ENCODE assay signal across 8 cellular contexts in the genomic region with DNA sequence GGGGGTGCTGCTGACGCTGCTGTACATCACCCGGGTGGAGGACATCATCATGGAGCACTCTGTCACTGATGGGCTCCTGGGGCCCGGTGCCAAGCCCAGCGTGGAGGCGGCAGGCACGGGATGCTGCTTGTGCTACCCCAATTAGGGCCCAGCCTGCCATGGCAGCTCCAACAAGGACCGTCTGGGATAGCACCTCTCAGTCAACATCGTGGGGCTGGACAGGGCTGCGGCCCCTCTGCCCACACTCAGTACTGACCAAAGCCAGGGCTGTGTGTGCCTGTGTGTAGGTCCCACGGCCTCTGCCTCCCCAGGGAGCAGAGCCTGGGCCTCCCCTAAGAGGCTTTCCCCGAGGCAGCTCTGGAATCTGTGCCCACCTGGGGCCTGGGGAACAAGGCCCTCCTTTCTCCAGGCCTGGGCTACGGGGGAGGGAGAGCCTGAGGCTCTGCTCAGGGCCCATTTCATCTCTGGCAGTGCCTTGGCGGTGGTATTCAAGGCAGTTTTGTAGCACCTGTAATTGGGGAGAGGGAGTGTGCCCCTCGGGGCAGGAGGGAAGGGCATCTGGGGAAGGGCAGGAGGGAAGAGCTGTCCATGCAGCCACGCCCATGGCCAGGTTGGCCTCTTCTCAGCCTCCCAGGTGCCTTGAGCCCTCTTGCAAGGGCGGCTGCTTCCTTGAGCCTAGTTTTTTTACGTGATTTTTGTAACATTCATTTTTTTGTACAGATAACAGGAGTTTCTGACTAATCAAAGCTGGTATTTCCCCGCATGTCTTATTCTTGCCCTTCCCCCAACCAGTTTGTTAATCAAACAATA. TPM values are rescaled to one million over a fixed set of nuclear protein-coding genes. Genes with fewer than 3 reads are reported as not detected.
DNase-seq lines count a peak whose midpoint lies in the region; ATAC-seq, FAIRE-seq and TF ChIP-seq lines count a peak whose summit lies in the region.

No MANE protein-coding gene starts in this region.

- H3K4me2 ChIP-seq in A549: peak overlapping the region; percentile 72

- WGBS in A549 (ENCODE audit: missing lambda C conversion rate): 64% methylated on average over 15 of the region's 18 CpGs

- FAIRE-seq in A549 (lab: Jason Lieb, UNC): no peak

- H3K4me3 ChIP-seq in A549 (peak overlapping the region; percentile 25; the same call in 2 of the 3 replicates), mucosa of rectum (ENCODE audit: low read length in 2 of 2) (peak overlapping the region; percentile 56 to 57)

- TF ChIP-seq POLR2A in A549 (IDR thresholded peaks at IDR 0.05; ENCODE audit: low read length): no peak
- TF ChIP-seq POLR2A in GM18505 (IDR thresholded peaks at IDR 0.05; ENCODE audit: borderline replicate concordance, extremely low read depth, insufficient read depth, insufficient read length): no peak

- H3K27ac ChIP-seq in A549 (peak overlapping the region; percentile 65 to 91), mucosa of rectum (ENCODE audit: low read depth in 2 of 2, low read length in 2 of 2) (peak overlapping the region; percentile 32 to 40)

- TF ChIP-seq CTCF in A549 (IDR thresholded peaks at IDR 0.05): no peak

- CTCF ChIA-PET in A549 (lab: Yijun Ruan, JAX): interaction anchor here (0.6 to 16.2 kb wide), 51 partner anchors 9 to 496 kb away, joined by 3 to 385 read pairs (median 5); a partner anchor contains a TSS

- ATAC-seq in A549 (peak; percentile 42 to 48), GM21367 (IDR thresholded peaks at IDR 0.05; ENCODE audit: unreplicated experiment) (no peak), GM18505 (IDR thresholded peaks at IDR 0.05; ENCODE audit: unreplicated experiment) (no peak), HG03025 (IDR thresholded peaks at IDR 0.05; ENCODE audit: low FRiP score, unreplicated experiment) (no peak)

- H3K27me3 ChIP-seq in mucosa of rectum (ENCODE audit: control insufficient read depth in 2 of 2, insufficient read depth in 2 of 2, low read length in 2 of 2): no peaks in the 10 kb centered on the region

- H3K36me3 ChIP-seq in mucosa of rectum (ENCODE audit: control insufficient read depth in 2 of 2, insufficient read depth in 2 of 2, low read length in 2 of 2): peaks cover 10 to 21% of the 10 kb centered on the region in 2 donors

- H3K4me1 ChIP-seq in A549 (peaks cover 13% of the 10 kb centered on the region), mucosa of rectum (ENCODE audit: control insufficient read depth in 2 of 2, insufficient read depth in 2 of 2, low read length in 2 of 2) (peaks cover 7 to 8% of the 10 kb centered on the region in 2 donors)

- DNase-seq in A549 (ENCODE audit: low read depth in 1 of 2, low spot score in 1 of 2) (peak in 1 of 2 experiments; percentile 27), HT-29 (ENCODE audit: low spot score) (peak; percentile 41), cerebellar cortex (ENCODE audit: low spot score) (peak; percentile 21)
- no peak for DNase-seq in stimulated activated CD4-positive, alpha-beta T cell treated with anti-CD3 and anti-CD28 coated beads, Interleukin-4, amount 100 ng/mL, for 4 hours

- TF ChIP-seq EP300 in A549 (IDR thresholded peaks at IDR 0.05): no peak

- H3K9me3 ChIP-seq in A549 (no peaks in the 10 kb centered on the region), mucosa of rectum (ENCODE audit: control insufficient read depth in 2 of 2, low read length in 2 of 2) (no peaks in the 10 kb centered on the region)

- POLR2A ChIA-PET in A549 (lab: Yijun Ruan, JAX): interaction anchor here (0.6 to 1.2 kb wide), 3 partner anchors 8 to 99 kb away, joined by 3 to 5 read pairs (median 4); no protein-coding TSS in a partner anchor

- peak overlapping the region; percentile 38 to 59 for H3K9ac ChIP-seq in mucosa of rectum (ENCODE audit: low read depth in 1 of 2, low read length in 2 of 2)

- no peak for TF ChIP-seq RAD21 in A549 (conservative IDR thresholded peaks at IDR 0.05 in 1 of 2, IDR thresholded peaks at IDR 0.05 in 1 of 2)

TF ChIP-seq in A549, 52 proteins besides CTCF, POLR2A, EP300 and RAD21:
- TF ChIP-seq FOSL2 (IDR thresholded peaks at IDR 0.05) (no peak), FOSL2 (CRISPR knock-in tag; IDR thresholded peaks at IDR 0.05) (no peak), SMC3 (IDR thresholded peaks at IDR 0.05) (no peak), KDM5A (IDR thresholded peaks at IDR 0.05) (no peak), MYC (IDR thresholded peaks at IDR 0.05; ENCODE audit: borderline replicate concordance, low read length) (no peak), POLR2AphosphoS2 (conservative IDR thresholded peaks at IDR 0.05; ENCODE audit: low read length) (no peak)
- TF ChIP-seq, protein P1, sequence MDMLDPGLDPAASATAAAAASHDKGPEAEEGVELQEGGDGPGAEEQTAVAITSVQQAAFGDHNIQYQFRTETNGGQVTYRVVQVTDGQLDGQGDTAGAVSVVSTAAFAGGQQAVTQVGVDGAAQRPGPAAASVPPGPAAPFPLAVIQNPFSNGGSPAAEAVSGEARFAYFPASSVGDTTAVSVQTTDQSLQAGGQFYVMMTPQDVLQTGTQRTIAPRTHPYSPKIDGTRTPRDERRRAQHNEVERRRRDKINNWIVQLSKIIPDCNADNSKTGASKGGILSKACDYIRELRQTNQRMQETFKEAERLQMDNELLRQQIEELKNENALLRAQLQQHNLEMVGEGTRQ (IDR thresholded peaks at IDR 0.05): no peak

RNA-seq across cellular contexts. Expression of a gene that starts 55.8 kb away (rescaled TPM):
- polyA plus RNA-seq in A549 (2011; rRNA removed): 89.0 and 89.6 TPM in 2 replicates
- 159 and 209 TPM in 2 replicates for polyA plus RNA-seq in A549 (2012; cell fraction: cytosol; rRNA removed)
- 211 and 234 TPM in 2 replicates for polyA plus RNA-seq in A549 (2012; cell fraction: nucleus; rRNA removed)
- 49.3 to 60.2 TPM (median 54.4 TPM) in 3 replicates for polyA plus RNA-seq in A549 (2017; fragmentation: RNase III; extraction: RNeasy Plus Mini Kit Qiagen cat#74134 plus additional on column Dnase treatment)
- 132 and 156 TPM in 2 replicates for polyA minus RNA-seq in A549 (2011; rRNA and poly(A)+ RNA removed)
- total RNA-seq in HT-29 (2014; rRNA removed; shearing (Covaris generic)): 103 and 115 TPM in 2 replicates

Comparison
In these comparisons a context has a peak if more than half of its experiments do, and no peak if none do; other contexts are left out.
1. ATAC-seq: peak in A549 (2 of 2); none in GM21367 (single experiment), GM18505 (single experiment) and HG03025 (single experiment).
2. DNase-seq: peak in HT-29 (single experiment) and cerebellar cortex (single experiment); none in stimulated activated CD4-positive, alpha-beta T cell treated with anti-CD3 and anti-CD28 coated beads, Interleukin-4, amount 100 ng/mL, for 4 hours (0 of 2).